8 cellular contexts compared by ENCODE assay signal in the genomic region with DNA sequence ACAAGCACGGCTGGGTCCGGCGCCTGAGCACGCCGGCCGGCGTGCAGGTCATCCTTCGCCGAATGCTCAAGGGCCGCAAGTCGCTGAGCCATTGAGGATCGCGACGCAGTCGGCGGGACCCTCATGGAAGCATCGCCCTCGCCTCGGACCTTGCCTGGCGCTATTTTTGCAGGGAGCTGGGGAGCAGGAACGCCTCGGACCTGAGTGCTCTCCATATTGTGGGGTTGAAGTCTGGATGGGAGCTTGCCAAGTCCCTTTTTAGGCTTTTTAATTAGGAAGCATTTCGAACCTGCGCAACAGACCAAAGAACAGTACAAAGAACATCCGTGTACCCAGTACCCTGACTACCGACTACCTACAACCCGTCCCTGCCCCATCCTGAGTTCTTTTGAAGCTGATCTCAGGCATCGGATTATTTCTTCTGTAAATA. TPM values are rescaled to one million over a fixed set of nuclear protein-coding genes. Genes with fewer than 3 reads are reported as not detected.
DNase-seq lines count a peak whose midpoint lies in the region; ATAC-seq, FAIRE-seq and TF ChIP-seq lines count a peak whose summit lies in the region.

No MANE protein-coding gene starts in this region.

- WGBS in pancreas, 2 donors: 4 to 6% methylated on average over 28 of the region's 28 CpGs

- BruUV-seq in endothelial cell of umbilical vein (replicated peaks; lab: Mats Ljungman, UMichigan): no TSS peak

- DNase-seq in GM12865 (ENCODE audit: low read depth) (no peak), endothelial cell of umbilical vein (ENCODE audit: low read depth, low spot score) (no peak), pancreas (no peak), GM13977 (ENCODE audit: low spot score) (no peak), NCI-H510A treated with DMSO at 0.1 percent for 48 hours (lab: John Stamatoyannopoulos, UW) (no peak), frontal cortex (ENCODE audit: low spot score in 2 of 2) (no peak)

- peaks cover 36% of the 10 kb centered on the region for H3K79me2 ChIP-seq in OCI-LY3 (ENCODE audit: low read length)
- H3K79me2 ChIP-seq in endothelial cell of umbilical vein (ENCODE audit: control insufficient read depth, insufficient read depth, low read length): peaks cover 19% of the 10 kb centered on the region

- intact Hi-C loops in endothelial cell of umbilical vein (cut with micrococcal nuclease): no loop called here
- intact Hi-C loops in pancreas (cut with DNase I): no loop called here

- H3K27me3 ChIP-seq in OCI-LY3 (ENCODE audit: low read depth, low read length) (no peaks in the 10 kb centered on the region), endothelial cell of umbilical vein (ENCODE audit: control insufficient read depth in 2 of 2, insufficient read depth in 2 of 2, low read length in 2 of 2) (no peaks in the 10 kb centered on the region), pancreas (no peaks in the 10 kb centered on the region)

- dilution Hi-C loops in endothelial cell of umbilical vein (cut with MboI; ENCODE audit: extremely low pct_ligation_motif_present, low sequenced_read_pairs): no loop called here

- H2AFZ ChIP-seq in OCI-LY3 (ENCODE audit: low read depth, low read length) (peak overlapping the region; percentile 13; the same call in 1 of the 2 replicates), endothelial cell of umbilical vein (ENCODE audit: low read depth, low read length) (peak overlapping the region; percentile 88)

- H3K27ac ChIP-seq in OCI-LY3 (ENCODE audit: low read length) (peak overlapping the region; percentile 75), endothelial cell of umbilical vein (ENCODE audit: insufficient read depth, low read depth, low read length) (peak overlapping the region; percentile 47), pancreas (peak overlapping the region; percentile 79 to 90 (median 88))

- ATAC-seq in pancreas (no peak), GM21529 (IDR thresholded peaks at IDR 0.05; ENCODE audit: unreplicated experiment) (no peak)

- in situ Hi-C loops in GM13977 (cut with MboI; ENCODE audit: low pct_unique_long_range_greater_than_20kb, low sequenced_read_pairs, unreplicated experiment): no loop called here

- H3K9ac ChIP-seq in OCI-LY3 (ENCODE audit: low read length) (peak overlapping the region; percentile 73), endothelial cell of umbilical vein (replicated peaks; ENCODE audit: extremely low read depth, insufficient read depth, low read length) (peak overlapping the region; percentile 67)

- H3K9me1 ChIP-seq in endothelial cell of umbilical vein (replicated peaks; ENCODE audit: control insufficient read depth, extremely low read depth, insufficient read depth, low read length): no peaks in the 10 kb centered on the region

- H3K9me3 ChIP-seq in OCI-LY3 (ENCODE audit: insufficient read depth, low read length) (no peaks in the 10 kb centered on the region), endothelial cell of umbilical vein (replicated peaks; ENCODE audit: control insufficient read depth, insufficient read depth, low read length) (no peaks in the 10 kb centered on the region), pancreas (no peaks in the 10 kb centered on the region)

- H4K20me1 ChIP-seq in OCI-LY3 (ENCODE audit: insufficient read depth, low read length) (0 out of 2 replicates have a peak, but pooled peaks cover 5% of the 10 kb centered on the region), endothelial cell of umbilical vein (replicated peaks; ENCODE audit: control insufficient read depth, extremely low read depth, insufficient read depth, low read length) (no peaks in the 10 kb centered on the region)

- CTCF ChIA-PET in endothelial cell of umbilical vein (lab: Charles Lee): no interaction called here

- TF ChIP-seq POLR2A in endothelial cell of umbilical vein (IDR thresholded peaks at IDR 0.05; ENCODE audit: low read depth, low read length): no peak

- H3K36me3 ChIP-seq in OCI-LY3 (replicated peaks; ENCODE audit: low read depth, low read length) (no peaks in the 10 kb centered on the region), endothelial cell of umbilical vein (ENCODE audit: control insufficient read depth in 2 of 2, extremely low read depth in 1 of 2, insufficient read depth in 2 of 2, low read length in 2 of 2) (no peaks in the 10 kb centered on the region), pancreas (no peaks in the 10 kb centered on the region)

- H3K4me3 ChIP-seq in GM12865 (ENCODE audit: low read depth, low read length): peak overlapping the region; percentile 74
- H3K4me3 ChIP-seq in OCI-LY3 (ENCODE audit: low read length): peak overlapping the region; percentile 83
- H3K4me3 ChIP-seq in endothelial cell of umbilical vein (replicated peaks in 1 of 3; ENCODE audit: insufficient read depth in 1 of 3, low read depth in 1 of 3, low read length in 3 of 3): peak overlapping the region; percentile 44 to 72 (median 59)
- peak overlapping the region; percentile 49 to 86 (median 71) for H3K4me3 ChIP-seq in pancreas

- no peak for TF ChIP-seq CTCF in GM12865 (IDR thresholded peaks at IDR 0.05; ENCODE audit: insufficient read depth, low read depth, low read length, missing control alignments)
- TF ChIP-seq CTCF in OCI-LY3 (IDR thresholded peaks at IDR 0.05; ENCODE audit: low read depth, low read length): no peak
- no peak for TF ChIP-seq CTCF in endothelial cell of umbilical vein (IDR thresholded peaks at IDR 0.05; ENCODE audit: extremely low read depth in 1 of 2, insufficient read depth in 1 of 2, low read depth in 1 of 2, low read length in 2 of 2)
- TF ChIP-seq CTCF in pancreas (IDR thresholded peaks at IDR 0.05): no peak
- no peak for TF ChIP-seq CTCF in GM13977 (IDR thresholded peaks at IDR 0.05; ENCODE audit: extremely low read depth, insufficient read depth, missing control alignments)

- H3K4me2 ChIP-seq in OCI-LY3 (ENCODE audit: low read length) (peak overlapping the region; percentile 77), endothelial cell of umbilical vein (ENCODE audit: insufficient read depth, low read length) (peak overlapping the region; percentile 81)

- POLR2A ChIA-PET in endothelial cell of umbilical vein (lab: Charles Lee): no interaction called here

- FAIRE-seq in endothelial cell of umbilical vein (lab: Jason Lieb, UNC): peak; percentile 76
- FAIRE-seq in pancreas (lab: Jason Lieb, UNC): no peak
- no peak for FAIRE-seq in frontal cortex (lab: Jason Lieb, UNC)

- H3K4me1 ChIP-seq in OCI-LY3 (ENCODE audit: low read length) (peaks cover 33% of the 10 kb centered on the region), endothelial cell of umbilical vein (ENCODE audit: control insufficient read depth, extremely low read depth, insufficient read depth, low read length) (peaks cover 17% of the 10 kb centered on the region), pancreas (peaks cover 5 to 34% (median 17%) of the 10 kb centered on the region in 3 donors)

RNA-seq across cellular contexts. Expression of gene MRPL34, which starts 0.6 kb away (rescaled TPM):
- total RNA-seq in endothelial cell of umbilical vein (55.7 and 61.6 TPM in 2 replicates), pancreas (10 to 100 TPM; 32.4 to 41.9 (median 37.1) TPM), frontal cortex (11.4 TPM)
- polyA plus RNA-seq in endothelial cell of umbilical vein (45.5 and 50.1 TPM in 2 replicates), pancreas (10 to 100 TPM; 42.9 to 78.1 TPM)
- polyA plus RNA-seq in endothelial cell of umbilical vein (2011; cell fraction: cytosol; rRNA removed): 33.3 and 35.2 TPM in 2 replicates
- polyA plus RNA-seq in endothelial cell of umbilical vein (2011; cell fraction: nucleus; rRNA removed): 16.4 and 17.3 TPM in 2 replicates
- 50.1 and 66.2 TPM in 2 replicates for polyA plus RNA-seq in endothelial cell of umbilical vein (2012)
- polyA minus RNA-seq in endothelial cell of umbilical vein: 16.6 and 19.2 TPM in 2 replicates
- 71.4 TPM for polyA minus RNA-seq in endothelial cell of umbilical vein (2011; cell fraction: cytosol; rRNA and poly(A)+ RNA removed)
- polyA minus RNA-seq in endothelial cell of umbilical vein (2011; cell fraction: nucleus; rRNA and poly(A)+ RNA removed): 4.9 and 5.1 TPM in 2 replicates

RNA-seq across cellular contexts. Expression of gene DDA1, which starts 3.1 kb away (rescaled TPM):
- 64.7 and 81.1 TPM in 2 replicates for total RNA-seq in endothelial cell of umbilical vein
- polyA plus RNA-seq in endothelial cell of umbilical vein: 52.9 and 60.5 TPM in 2 replicates
- polyA plus RNA-seq in endothelial cell of umbilical vein (2011; cell fraction: cytosol; rRNA removed): 66.6 and 82.4 TPM in 2 replicates
- polyA plus RNA-seq in endothelial cell of umbilical vein (2011; cell fraction: nucleus; rRNA removed): 37.3 and 47.4 TPM in 2 replicates
- 86.1 and 109 TPM in 2 replicates for polyA plus RNA-seq in endothelial cell of umbilical vein (2012)
- polyA minus RNA-seq in endothelial cell of umbilical vein: 20.5 and 28.8 TPM in 2 replicates
- polyA minus RNA-seq in endothelial cell of umbilical vein (2011; cell fraction: cytosol; rRNA and poly(A)+ RNA removed): 9.4 TPM
- polyA minus RNA-seq in endothelial cell of umbilical vein (2011; cell fraction: nucleus; rRNA and poly(A)+ RNA removed): 7.0 and 8.0 TPM in 2 replicates
- 10 to 100 TPM in 3 of 6 donors, 1 to 10 TPM in 3; 6.1 to 12.4 (median 9.3) TPM for total RNA-seq in pancreas
- 10 to 100 TPM; 21.4 to 25.4 TPM for polyA plus RNA-seq in pancreas
- 10.2 TPM for total RNA-seq in frontal cortex

RNA-seq across cellular contexts. Expression of gene ABHD8, which starts 3.1 kb away (rescaled TPM):
- 5.9 and 6.8 TPM in 2 replicates for total RNA-seq in endothelial cell of umbilical vein
- polyA plus RNA-seq in endothelial cell of umbilical vein: 8.7 and 12.7 TPM in 2 replicates
- 4.0 and 7.9 TPM in 2 replicates for polyA plus RNA-seq in endothelial cell of umbilical vein (2011; cell fraction: cytosol; rRNA removed)
- 2.1 and 2.4 TPM in 2 replicates for polyA plus RNA-seq in endothelial cell of umbilical vein (2011; cell fraction: nucleus; rRNA removed)
- polyA plus RNA-seq in endothelial cell of umbilical vein (2012): 3.5 and 7.0 TPM in 2 replicates
- 3.4 and 4.2 TPM in 2 replicates for polyA minus RNA-seq in endothelial cell of umbilical vein
- polyA minus RNA-seq in endothelial cell of umbilical vein (2011; cell fraction: cytosol; rRNA and poly(A)+ RNA removed): 9.0 TPM
- 0.82 and 2.6 TPM in 2 replicates for polyA minus RNA-seq in endothelial cell of umbilical vein (2011; cell fraction: nucleus; rRNA and poly(A)+ RNA removed)
- 1 to 10 TPM; 5.2 to 8.6 (median 6.0) TPM for total RNA-seq in pancreas
- polyA plus RNA-seq in pancreas: 1 to 10 TPM; 8.5 TPM
- total RNA-seq in frontal cortex: 20.4 TPM

RNA-seq across cellular contexts. Expression of gene ANKLE1, which starts 24.6 kb away (rescaled TPM):
- total RNA-seq in endothelial cell of umbilical vein (3.1 and 5.2 TPM in 2 replicates), pancreas (under 1 TPM in 5 of 6 donors, not detected in 1; 0.04 to 0.59 (median 0.12) TPM), frontal cortex (0.82 TPM)
- polyA plus RNA-seq in endothelial cell of umbilical vein (1.9 and 2.8 TPM in 2 replicates), pancreas (under 1 TPM; 0.23 to 0.35 TPM)
- 1.3 and 1.4 TPM in 2 replicates for polyA plus RNA-seq in endothelial cell of umbilical vein (2011; cell fraction: cytosol; rRNA removed)
- polyA plus RNA-seq in endothelial cell of umbilical vein (2011; cell fraction: nucleus; rRNA removed): 6.3 and 6.6 TPM in 2 replicates
- 3.8 and 4.3 TPM in 2 replicates for polyA plus RNA-seq in endothelial cell of umbilical vein (2012)
- polyA minus RNA-seq in endothelial cell of umbilical vein: 0.87 and 2.9 TPM in 2 replicates
- polyA minus RNA-seq in endothelial cell of umbilical vein (2011; cell fraction: cytosol; rRNA and poly(A)+ RNA removed): 1.2 TPM
- polyA minus RNA-seq in endothelial cell of umbilical vein (2011; cell fraction: nucleus; rRNA and poly(A)+ RNA removed): 2.4 and 2.7 TPM in 2 replicates

RNA-seq across cellular contexts. Expression of gene ANO8, which starts 28.4 kb away (rescaled TPM):
- total RNA-seq in endothelial cell of umbilical vein (6.8 and 7.5 TPM in 2 replicates), pancreas (10 to 100 TPM in 1 of 6 donors, 1 to 10 TPM in 5; 4.9 to 10.2 (median 5.4) TPM), frontal cortex (20.0 TPM)
- polyA plus RNA-seq in endothelial cell of umbilical vein (3.5 and 3.8 TPM in 2 replicates), pancreas (10 to 100 TPM in 1 of 2 donors, 1 to 10 TPM in 1; 7.1 to 19.0 TPM)
- 1.5 and 2.2 TPM in 2 replicates for polyA plus RNA-seq in endothelial cell of umbilical vein (2011; cell fraction: cytosol; rRNA removed)
- polyA plus RNA-seq in endothelial cell of umbilical vein (2011; cell fraction: nucleus; rRNA removed): 17.0 and 22.7 TPM in 2 replicates
- polyA plus RNA-seq in endothelial cell of umbilical vein (2012): 2.9 and 5.6 TPM in 2 replicates
- polyA minus RNA-seq in endothelial cell of umbilical vein: 3.8 and 5.0 TPM in 2 replicates
- polyA minus RNA-seq in endothelial cell of umbilical vein (2011; cell fraction: cytosol; rRNA and poly(A)+ RNA removed): 4.6 TPM
- polyA minus RNA-seq in endothelial cell of umbilical vein (2011; cell fraction: nucleus; rRNA and poly(A)+ RNA removed): 6.3 and 7.8 TPM in 2 replicates
